Comparison of ENCODE assay signal across 8 cellular contexts in the genomic region with DNA sequence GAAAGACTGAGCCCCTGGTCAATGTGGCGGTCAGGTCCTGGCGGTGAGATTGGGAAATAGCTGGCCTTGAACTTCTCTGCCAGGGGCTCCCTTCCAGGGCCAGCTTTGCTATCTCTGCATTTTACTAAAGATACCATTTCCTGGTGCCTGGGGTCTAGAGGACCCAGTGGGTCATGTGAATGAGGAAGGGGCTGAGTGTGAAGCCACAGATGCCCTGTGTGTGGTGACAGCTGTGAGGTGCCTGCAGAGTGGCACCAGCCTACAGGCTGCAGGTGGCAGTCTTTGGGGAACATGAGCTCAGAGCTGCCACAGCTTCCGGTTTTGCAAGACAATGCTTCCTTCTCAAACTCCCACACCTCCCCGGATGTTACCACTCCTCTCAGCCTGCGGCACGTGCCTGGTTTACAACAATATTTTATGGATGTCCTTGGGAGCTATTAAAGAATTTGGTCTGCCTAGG. TPM values are rescaled to one million over a fixed set of nuclear protein-coding genes. Genes with fewer than 3 reads are reported as not detected.
DNase-seq lines count a peak whose midpoint lies in the region; ATAC-seq and TF ChIP-seq lines count a peak whose summit lies in the region.

No MANE protein-coding gene starts in this region.

- no peaks in the 10 kb centered on the region for H3K9me3 ChIP-seq in SK-N-SH

- H3K4me3 Mint-ChIP-seq in T-helper 2 cell treated with Interferon-gamma antibody and Interleukin-4, amounts not matched to agents 5 μg/mL and 100 μg/mL, for 36 hours, result no peak overlapping the region

- CTCF ChIA-PET in SK-N-SH (lab: Yijun Ruan, JAX), result interaction anchor here (0.9 to 1.0 kb wide), 2 partner anchors 14 to 66 kb away, joined by 3 to 4 read pairs; no protein-coding TSS in a partner anchor

- no peaks in the 10 kb centered on the region for H3K9me3 Mint-ChIP-seq in T-helper 2 cell treated with Interferon-gamma antibody and Interleukin-4, amounts not matched to agents 5 μg/mL and 100 μg/mL, for 36 hours

- no peaks in the 10 kb centered on the region; a peak in 1 of 4 replicates for H3K4me1 ChIP-seq in SK-N-SH (ENCODE audit: control insufficient read depth in 1 of 2, insufficient read depth in 2 of 2, low read depth in 1 of 2, low read length in 1 of 2)

- POLR2A ChIA-PET in SK-N-SH (lab: Yijun Ruan, JAX), result interaction anchor here (0.8 kb wide), 1 partner anchor 195 kb away, joined by 3 read pairs; no protein-coding TSS in a partner anchor

- H3K36me3 ChIP-seq in SK-N-SH (replicated peaks in 1 of 2; ENCODE audit: control insufficient read depth in 1 of 2, insufficient read depth in 2 of 2, low read length in 1 of 2), result peaks cover 9 to 14% of the 10 kb centered on the region in 2 experiments

- no peak overlapping the region for H3K27ac Mint-ChIP-seq in T-helper 2 cell treated with Interferon-gamma antibody and Interleukin-4, amounts not matched to agents 5 μg/mL and 100 μg/mL, for 36 hours

- H3K4me1 Mint-ChIP-seq in T-helper 2 cell treated with Interferon-gamma antibody and Interleukin-4, amounts not matched to agents 5 μg/mL and 100 μg/mL, for 36 hours (ENCODE audit: low read depth), result peaks cover 9% of the 10 kb centered on the region

- no peak for TF ChIP-seq RAD21 in SK-N-SH (IDR thresholded peaks at IDR 0.05; ENCODE audit: low read length)

- H3K9me2 ChIP-seq in SK-N-SH, result no peaks in the 10 kb centered on the region

- H3K4me3 ChIP-seq in SK-N-SH (ENCODE audit: low read depth in 2 of 2, low read length in 1 of 2) (no peak overlapping the region), epithelial cell of esophagus (ENCODE audit: low read length) (no peak overlapping the region)

- WGBS in SK-N-SH (ENCODE audit: low lambda C conversion rate), result 95% methylated on average over 6 of the region's 6 CpGs

- no peaks in the 10 kb centered on the region for H4K20me1 ChIP-seq in SK-N-SH (ENCODE audit: insufficient read depth)

- no peak overlapping the region for H3K4me2 ChIP-seq in SK-N-SH

- no peaks in the 10 kb centered on the region for H3K79me2 ChIP-seq in SK-N-SH (ENCODE audit: insufficient read depth)

- ATAC-seq in SK-N-SH treated with all-trans-retinoic acid at 6 μM for 48 hours (peak; percentile 30), HG03378 (IDR thresholded peaks at IDR 0.05; ENCODE audit: unreplicated experiment) (peak; percentile 64)

- TF ChIP-seq EP300 in SK-N-SH (IDR thresholded peaks at IDR 0.05; ENCODE audit: borderline replicate concordance in 1 of 2, low read depth in 1 of 2, low read length in 1 of 2), result no peak

- peaks cover 16% of the 10 kb centered on the region for H3K36me3 Mint-ChIP-seq in T-helper 2 cell treated with Interferon-gamma antibody and Interleukin-4, amounts not matched to agents 5 μg/mL and 100 μg/mL, for 36 hours (ENCODE audit: low read depth)

- DNase-seq in SK-N-SH (no peak), epithelial cell of esophagus (ENCODE audit: low read depth) (peak; percentile 23), GM10266 (ENCODE audit: extremely low spot score) (no peak), T1000 (lab: John Stamatoyannopoulos, UW) (no peak)
- DNase-seq in T-helper 2 cell treated with Interferon-gamma antibody and Interleukin-4, amounts not matched to agents 5 μg/mL and 100 μg/mL, for 36 hours (ENCODE audit: low spot score), result peak; percentile 12
- DNase-seq in stimulated activated CD4-positive, alpha-beta T cell treated with anti-CD3 and anti-CD28 coated beads, Interleukin-15, amount 100 ng/mL, for 24 hours, result peak; percentile 57

- H3K27me3 ChIP-seq in SK-N-SH (ENCODE audit: insufficient read depth), result peaks cover 15% of the 10 kb centered on the region; the same call in 1 of the 2 replicates

- H3K27me3 Mint-ChIP-seq in T-helper 2 cell treated with Interferon-gamma antibody and Interleukin-4, amounts not matched to agents 5 μg/mL and 100 μg/mL, for 36 hours (ENCODE audit: low read depth), result peaks cover 29% of the 10 kb centered on the region

- no peak overlapping the region for H2AFZ ChIP-seq in SK-N-SH (ENCODE audit: low read depth)

- H3K9ac ChIP-seq in SK-N-SH, result no peak overlapping the region

- peaks cover 8% of the 10 kb centered on the region for H3F3A ChIP-seq in SK-N-SH (replicated peaks; ENCODE audit: insufficient read depth)

- no peak overlapping the region for H3K27ac ChIP-seq in SK-N-SH (ENCODE audit: low read depth in 2 of 2, low read length in 1 of 2)

- TF ChIP-seq CTCF in SK-N-SH (IDR thresholded peaks at IDR 0.05), result no peak
- TF ChIP-seq CTCF in epithelial cell of esophagus (IDR thresholded peaks at IDR 0.05; ENCODE audit: insufficient read depth, low read depth, low read length, missing control alignments), result peak; percentile 21
- no peak for TF ChIP-seq CTCF in GM10266 (IDR thresholded peaks at IDR 0.05; ENCODE audit: control insufficient read depth, insufficient read depth, low read depth, missing control alignments)

TF ChIP-seq in SK-N-SH treated with all-trans-retinoic acid at 6 μM for 48 hours, 23 proteins besides CTCF, POLR2A, EP300 and RAD21 (continues in another document):
- TF ChIP-seq ZC3H10 (CRISPR knock-in tag; IDR thresholded peaks at IDR 0.05), result no peak
- TF ChIP-seq ZFP30 (CRISPR knock-in tag; IDR thresholded peaks at IDR 0.05), result no peak
- TF ChIP-seq ZNF565 (CRISPR knock-in tag; conservative IDR thresholded peaks at IDR 0.05; ENCODE audit: low read depth), result no peak
- TF ChIP-seq SNAI2 (CRISPR knock-in tag; IDR thresholded peaks at IDR 0.05), result no peak
- TF ChIP-seq, protein P1, sequence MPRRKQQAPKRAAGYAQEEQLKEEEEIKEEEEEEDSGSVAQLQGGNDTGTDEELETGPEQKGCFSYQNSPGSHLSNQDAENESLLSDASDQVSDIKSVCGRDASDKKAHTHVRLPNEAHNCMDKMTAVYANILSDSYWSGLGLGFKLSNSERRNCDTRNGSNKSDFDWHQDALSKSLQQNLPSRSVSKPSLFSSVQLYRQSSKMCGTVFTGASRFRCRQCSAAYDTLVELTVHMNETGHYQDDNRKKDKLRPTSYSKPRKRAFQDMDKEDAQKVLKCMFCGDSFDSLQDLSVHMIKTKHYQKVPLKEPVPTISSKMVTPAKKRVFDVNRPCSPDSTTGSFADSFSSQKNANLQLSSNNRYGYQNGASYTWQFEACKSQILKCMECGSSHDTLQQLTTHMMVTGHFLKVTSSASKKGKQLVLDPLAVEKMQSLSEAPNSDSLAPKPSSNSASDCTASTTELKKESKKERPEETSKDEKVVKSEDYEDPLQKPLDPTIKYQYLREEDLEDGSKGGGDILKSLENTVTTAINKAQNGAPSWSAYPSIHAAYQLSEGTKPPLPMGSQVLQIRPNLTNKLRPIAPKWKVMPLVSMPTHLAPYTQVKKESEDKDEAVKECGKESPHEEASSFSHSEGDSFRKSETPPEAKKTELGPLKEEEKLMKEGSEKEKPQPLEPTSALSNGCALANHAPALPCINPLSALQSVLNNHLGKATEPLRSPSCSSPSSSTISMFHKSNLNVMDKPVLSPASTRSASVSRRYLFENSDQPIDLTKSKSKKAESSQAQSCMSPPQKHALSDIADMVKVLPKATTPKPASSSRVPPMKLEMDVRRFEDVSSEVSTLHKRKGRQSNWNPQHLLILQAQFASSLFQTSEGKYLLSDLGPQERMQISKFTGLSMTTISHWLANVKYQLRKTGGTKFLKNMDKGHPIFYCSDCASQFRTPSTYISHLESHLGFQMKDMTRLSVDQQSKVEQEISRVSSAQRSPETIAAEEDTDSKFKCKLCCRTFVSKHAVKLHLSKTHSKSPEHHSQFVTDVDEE (CRISPR knock-in tag; IDR thresholded peaks at IDR 0.05), result no peak
- TF ChIP-seq GLIS3 (CRISPR knock-in tag; IDR thresholded peaks at IDR 0.05), result no peak
- no peak for TF ChIP-seq TOX (CRISPR knock-in tag; IDR thresholded peaks at IDR 0.05; ENCODE audit: borderline replicate concordance)
- no peak for TF ChIP-seq ARNTL (CRISPR knock-in tag; IDR thresholded peaks at IDR 0.05; ENCODE audit: borderline replicate concordance, low read depth)
- TF ChIP-seq OSR1 (CRISPR knock-in tag; IDR thresholded peaks at IDR 0.05), result no peak

TF ChIP-seq in SK-N-SH, 30 proteins besides CTCF, POLR2A, EP300 and RAD21:
- TF ChIP-seq GABPA (IDR thresholded peaks at IDR 0.05; ENCODE audit: low read depth) (no peak), CHD2 (IDR thresholded peaks at IDR 0.05; ENCODE audit: low read length, partially characterized antibody) (no peak), TAF1 (IDR thresholded peaks at IDR 0.05; ENCODE audit: borderline replicate concordance, low read depth, low read length) (no peak), JUND (IDR thresholded peaks at IDR 0.05) (no peak), NRF1 (IDR thresholded peaks at IDR 0.05; ENCODE audit: low read depth, low read length) (no peak)
- TF ChIP-seq, protein P2, sequence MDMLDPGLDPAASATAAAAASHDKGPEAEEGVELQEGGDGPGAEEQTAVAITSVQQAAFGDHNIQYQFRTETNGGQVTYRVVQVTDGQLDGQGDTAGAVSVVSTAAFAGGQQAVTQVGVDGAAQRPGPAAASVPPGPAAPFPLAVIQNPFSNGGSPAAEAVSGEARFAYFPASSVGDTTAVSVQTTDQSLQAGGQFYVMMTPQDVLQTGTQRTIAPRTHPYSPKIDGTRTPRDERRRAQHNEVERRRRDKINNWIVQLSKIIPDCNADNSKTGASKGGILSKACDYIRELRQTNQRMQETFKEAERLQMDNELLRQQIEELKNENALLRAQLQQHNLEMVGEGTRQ (IDR thresholded peaks at IDR 0.05; ENCODE audit: borderline replicate concordance, low read depth, low read length), result no peak

RNA-seq across cellular contexts. Expression of a gene that starts 5.2 kb away (rescaled TPM):
- polyA plus RNA-seq in SK-N-SH (2012; rRNA removed), result not detected in 2 replicates
- not detected in 2 replicates for polyA plus RNA-seq in SK-N-SH (2012; cell fraction: cytosol; rRNA removed)
- polyA plus RNA-seq in SK-N-SH (2012; cell fraction: nucleus; rRNA removed), result 0.07 TPM in 1 of 2 replicates, not detected in the other

RNA-seq across cellular contexts. Expression of a gene that starts 32.8 kb away (rescaled TPM):
- polyA plus RNA-seq in SK-N-SH (2012; rRNA removed), result 3.2 and 3.5 TPM in 2 replicates
- polyA plus RNA-seq in SK-N-SH (2012; cell fraction: cytosol; rRNA removed), result 4.2 and 4.8 TPM in 2 replicates
- polyA plus RNA-seq in SK-N-SH (2012; cell fraction: nucleus; rRNA removed), result 2.8 and 3.3 TPM in 2 replicates

Comparison
In these comparisons a context has a peak if more than half of its experiments do, and no peak if none do; other contexts are left out.
1. DNase-seq: peak in T-helper 2 cell treated with Interferon-gamma antibody and Interleukin-4, amounts not matched to agents 5 μg/mL and 100 μg/mL, for 36 hours (single experiment), epithelial cell of esophagus (single experiment) and stimulated activated CD4-positive, alpha-beta T cell treated with anti-CD3 and anti-CD28 coated beads, Interleukin-15, amount 100 ng/mL, for 24 hours (single experiment); none in SK-N-SH (single experiment), GM10266 (single experiment) and T1000 (single experiment).